22 cellular contexts compared by ENCODE assay signal in genomic region chr5:164233796-164234195, GRCh38.
DNase-seq lines count a peak whose midpoint lies in the region; ATAC-seq, FAIRE-seq and TF ChIP-seq lines count a peak whose summit lies in the region.
"Had no signal": no experiment of that assay in that cellular context is flagged by ENCODE, and none has a peak within 500 bp of the region (broad histone marks: within the 10 kb centered on the region; RNA-seq: fewer than 3 reads in every experiment).

No MANE protein-coding gene starts in this region.

- H3K4me1 Mint-ChIP-seq in CD4-positive, alpha-beta T cell (ENCODE audit: low read depth), result no peaks in the 10 kb centered on the region
- H3K4me1 Mint-ChIP-seq: naive thymus-derived CD8-positive, alpha-beta T cell had no signal

- TF ChIP-seq CTCF in RWPE1 (conservative IDR thresholded peaks at IDR 0.05; ENCODE audit: low read depth), result no peak
- TF ChIP-seq CTCF in choroid plexus epithelial cell (conservative IDR thresholded peaks at IDR 0.05; ENCODE audit: low read depth, low read length), result no peak
- TF ChIP-seq CTCF in kidney epithelial cell (IDR thresholded peaks at IDR 0.05; ENCODE audit: insufficient read depth, low read length, poor library complexity, severe bottlenecking), result no peak
- TF ChIP-seq CTCF in CD4-positive, alpha-beta T cell (IDR thresholded peaks at IDR 0.05), result no peak

- H3K27me3 Mint-ChIP-seq in CD4-positive, alpha-beta T cell, result no peaks in the 10 kb centered on the region
- H3K27me3 Mint-ChIP-seq: memory B cell; naive thymus-derived CD8-positive, alpha-beta T cell had no signal

- H3K36me3 Mint-ChIP-seq in CD4-positive, alpha-beta T cell (ENCODE audit: low read depth), result no peaks in the 10 kb centered on the region
- H3K36me3 Mint-ChIP-seq: memory B cell; naive thymus-derived CD8-positive, alpha-beta T cell had no signal

- WGBS in small intestine, 3 donors, result 10 to 26% (median 25%) methylated on average over 2 of the region's 2 CpGs

- CTCF ChIA-PET in RWPE1 (lab: Yijun Ruan, JAX), result no interaction called here
- CTCF ChIA-PET in CD4-positive, alpha-beta T cell (lab: Charles Lee), result no interaction called here

- no peaks in the 10 kb centered on the region for H3K9me3 ChIP-seq in small intestine (ENCODE audit: control insufficient read depth, low read depth)
- H3K9me3 ChIP-seq in CD4-positive, alpha-beta T cell (ENCODE audit: control insufficient read depth, low read length), result no peaks in the 10 kb centered on the region
- H3K9me3 ChIP-seq: prostate gland, suprapubic skin had no signal

- no peak overlapping the region for H3K4me3 Mint-ChIP-seq in CD4-positive, alpha-beta T cell
- H3K4me3 Mint-ChIP-seq: memory B cell; naive thymus-derived CD8-positive, alpha-beta T cell had no signal

- POLR2A ChIA-PET in RWPE1 (lab: Yijun Ruan, JAX; ENCODE audit: low non-redundant PET), result no interaction called here
- POLR2A ChIA-PET in CD4-positive, alpha-beta T cell (lab: Charles Lee), result no interaction called here

- DNase-seq in RWPE1 (ENCODE audit: low spot score), result peak; percentile 9
- peak; percentile 74 for DNase-seq in choroid plexus epithelial cell (ENCODE audit: low read depth)
- DNase-seq in kidney epithelial cell (ENCODE audit: low read depth), result peak; percentile 37
- DNase-seq in small intestine, result peak; percentile 34
- DNase-seq in CD4-positive, alpha-beta T cell, result no peak
- no peak for DNase-seq in activated gamma-delta T cell (lab: John Stamatoyannopoulos, UW)
- DNase-seq: activated CD4-positive, CD25-positive, alpha-beta regulatory T cell treated with anti-CD3 and anti-CD28 coated beads, Interleukin-2, amount 50 U/mL, for 72 hours; activated effector memory CD4-positive, alpha-beta T cell treated with Interleukin-2 at 50 U/mL for 16 hours; amniotic stem cell; DMS 273 treated with DMSO at 0.1 percent for 48 hours; GDM1; naive thymus-derived CD8-positive, alpha-beta T cell; NCI-H1105; NCI-H748 treated with DMSO at 0.1 percent for 48 hours; spleen; T-helper 9 cell had no signal

- intact Hi-C loops in CD4-positive, alpha-beta T cell (cut with DNase I, micrococcal nuclease), result no loop called here

- H3K36me3 ChIP-seq in kidney epithelial cell (ENCODE audit: control insufficient read depth, insufficient read depth, low read length) (no peaks in the 10 kb centered on the region), small intestine (ENCODE audit: control insufficient read depth in 2 of 2, insufficient read depth in 2 of 2, low read length in 2 of 2) (no peaks in the 10 kb centered on the region)
- H3K36me3 ChIP-seq: prostate gland, spleen, suprapubic skin had no signal

- no peak for ATAC-seq in CD4-positive, alpha-beta T cell (ENCODE audit: poor library complexity)
- no peak for ATAC-seq in GM18861 (IDR thresholded peaks at IDR 0.05; ENCODE audit: unreplicated experiment)
- ATAC-seq: naive thymus-derived CD8-positive, alpha-beta T cell had no signal

- H3K9me3 Mint-ChIP-seq in CD4-positive, alpha-beta T cell, result peaks cover 3% of the 10 kb centered on the region
- H3K9me3 Mint-ChIP-seq: memory B cell had no signal

- H3K4me3 ChIP-seq in choroid plexus epithelial cell (ENCODE audit: low read depth, low read length), result no peak overlapping the region
- H3K4me3 ChIP-seq in kidney epithelial cell (ENCODE audit: low read depth, low read length), result no peak overlapping the region
- H3K4me3 ChIP-seq in small intestine (ENCODE audit: low read depth in 1 of 2, low read length in 2 of 2), result no peak overlapping the region
- H3K4me3 ChIP-seq: prostate gland, spleen, suprapubic skin had no signal

- H3K27ac ChIP-seq in RWPE1 (no peak overlapping the region), small intestine (ENCODE audit: low read depth in 1 of 2, low read length in 1 of 2) (no peak overlapping the region)
- no peak overlapping the region for H3K27ac ChIP-seq in CD4-positive, alpha-beta T cell (ENCODE audit: low read depth, low read length)
- H3K27ac ChIP-seq: KMS-11, prostate gland, spleen, suprapubic skin had no signal

- FAIRE-seq in small intestine (lab: Jason Lieb, UNC), result no peak
- FAIRE-seq: colon had no signal

- H3K27me3 ChIP-seq in kidney epithelial cell (ENCODE audit: control insufficient read depth, insufficient read depth, low read length), result no peaks in the 10 kb centered on the region
- H3K27me3 ChIP-seq in small intestine (ENCODE audit: control insufficient read depth in 2 of 2, insufficient read depth in 2 of 2, low read length in 2 of 2), result no peaks in the 10 kb centered on the region
- H3K27me3 ChIP-seq in CD4-positive, alpha-beta T cell (ENCODE audit: control insufficient read depth, insufficient read depth, low read length), result no peaks in the 10 kb centered on the region
- H3K27me3 ChIP-seq: spleen, suprapubic skin had no signal

- no peaks in the 10 kb centered on the region for H3K4me1 ChIP-seq in small intestine (ENCODE audit: control insufficient read depth in 2 of 2, insufficient read depth in 1 of 2, low read depth in 1 of 2, low read length in 1 of 2)
- H3K4me1 ChIP-seq: prostate gland, spleen, suprapubic skin had no signal

- H3K27ac Mint-ChIP-seq in CD4-positive, alpha-beta T cell, result no peak overlapping the region
- H3K27ac Mint-ChIP-seq: memory B cell; naive thymus-derived CD8-positive, alpha-beta T cell had no signal

Comparison
In these comparisons a context has a peak if more than half of its experiments do, and no peak if none do; other contexts are left out.
1. DNase-seq: peak in RWPE1 (single experiment), choroid plexus epithelial cell (single experiment), kidney epithelial cell (single experiment) and small intestine (single experiment); none in CD4-positive, alpha-beta T cell (0 of 10) and activated gamma-delta T cell (single experiment).